10 cellular contexts compared by ENCODE assay signal in the genomic region with DNA sequence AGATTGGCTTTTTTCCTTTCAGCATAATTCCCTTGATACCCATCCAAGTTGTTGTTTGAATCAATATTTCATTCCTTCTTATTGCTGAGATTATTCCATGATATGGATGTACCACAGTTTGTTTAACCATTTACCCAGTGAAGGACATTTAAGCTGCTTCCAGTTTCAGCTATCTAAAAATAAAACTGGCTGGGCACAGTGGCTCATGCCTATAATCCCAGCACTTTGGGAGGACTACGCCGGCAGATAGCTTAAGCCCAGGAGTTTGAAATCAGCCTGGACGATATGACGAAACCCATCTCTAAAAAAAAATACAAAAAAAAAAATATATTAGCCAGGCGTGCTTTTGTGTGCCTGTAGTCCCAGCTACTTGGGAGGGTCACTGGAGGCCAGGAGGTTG. TPM values are rescaled to one million over a fixed set of nuclear protein-coding genes. Genes with fewer than 3 reads are reported as not detected.
"Had no signal": no experiment of that assay in that cellular context is flagged by ENCODE, and none has a peak within 500 bp of the region (broad histone marks: within the 10 kb centered on the region; RNA-seq: fewer than 3 reads in every experiment).

No MANE protein-coding gene starts in this region.

- ATAC-seq: HCT116, K562 had no signal

- H3K4me1 ChIP-seq: HAP-1 had no signal

- DNase-seq: GM23248, GOT3, H7, HFFc6, IMR-90 had no signal

- H3K27ac ChIP-seq: GM23248 had no signal

- H3K36me3 ChIP-seq: HAP-1 had no signal

- H3K9me3 Mint-ChIP-seq: HFFc6 had no signal

- H3K27ac Mint-ChIP-seq: HFFc6 had no signal

- H3K4me3 ChIP-seq: GM23248, HAP-1, K562 had no signal

- H3K9me3 ChIP-seq: HAP-1 had no signal

- H3K4me3 Mint-ChIP-seq: HFFc6 had no signal

RNA-seq across cellular contexts. Expression of gene SEMA6C, which starts 32.6 kb away (rescaled TPM):
- total RNA-seq: HT-29 had no signal

RNA-seq across cellular contexts. Expression of gene TNFAIP8L2, which starts 42.6 kb away (rescaled TPM):
- total RNA-seq: GM23248, H4, HFFc6, HT-29, IMR-90 had no signal
- polyA plus RNA-seq: GM23248, IMR-90 had no signal
